ENCODE assay signal across 23 cellular contexts in the genomic region with DNA sequence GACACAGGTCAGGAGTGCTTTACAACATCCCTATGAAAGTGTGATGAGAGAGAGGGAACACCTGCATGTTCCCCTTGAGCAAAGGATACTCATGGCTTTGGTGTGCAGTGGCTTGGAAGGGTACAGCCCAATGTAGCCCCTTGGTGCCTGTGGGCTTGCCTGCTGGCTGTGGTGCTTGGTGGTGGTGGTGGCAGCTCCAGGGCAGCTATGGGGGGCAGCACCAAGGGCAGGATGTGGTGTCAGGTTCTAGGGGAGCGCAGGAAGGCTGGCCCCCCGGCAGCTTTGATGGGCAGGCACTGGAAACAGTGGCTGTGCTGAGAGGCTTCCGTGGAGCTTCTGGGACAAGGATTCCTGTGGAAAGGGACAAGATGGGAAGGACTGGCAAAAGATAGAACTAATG.
"Had no signal": no experiment of that assay in that cellular context is flagged by ENCODE, and none has a peak within 500 bp of the region (broad histone marks: within the 10 kb centered on the region; RNA-seq: fewer than 3 reads in every experiment).

No MANE protein-coding gene starts in this region.

- H3K4me2 ChIP-seq: hepatocyte had no signal

- H3K4me3 Mint-ChIP-seq: naive B cell; nephron; stimulated activated naive B cell treated with anti-CD40 and anti-IgM and Interleukin-4, amounts not matched to agents 10 μg/mL and 1 μg/mL and 100 μg/mL, for 72 hours had no signal

- H3K9me3 ChIP-seq: neutrophil, thyroid gland had no signal

- H3K36me3 ChIP-seq: neutrophil, spleen, suprapubic skin, thyroid gland, upper lobe of left lung had no signal

- H3K36me3 Mint-ChIP-seq: stimulated activated naive B cell treated with anti-CD40 and anti-IgM and Interleukin-4, amounts not matched to agents 10 μg/mL and 1 μg/mL and 100 μg/mL, for 72 hours had no signal

- H3K4me1 Mint-ChIP-seq: naive B cell; nephron; stimulated activated naive B cell treated with anti-CD40 and anti-IgM and Interleukin-4, amounts not matched to agents 10 μg/mL and 1 μg/mL and 100 μg/mL, for 72 hours had no signal

- H3K4me3 ChIP-seq: hepatocyte, lung, spleen, suprapubic skin, thyroid gland, upper lobe of left lung had no signal

- H3K27ac ChIP-seq: hepatocyte, neutrophil, spleen, suprapubic skin, thyroid gland, upper lobe of left lung had no signal

- H3K79me2 ChIP-seq: hepatocyte had no signal

- H2AFZ ChIP-seq: hepatocyte had no signal

- DNase-seq: cerebellar nuclear complex; dermis blood vessel endothelial cell; effector CD4-positive, alpha-beta T cell; foreskin melanocyte; head of caudate nucleus; left colon; left ventricle myocardium superior; mesenchymal stem cell; midbrain; naive B cell; posterior cingulate gyrus; spleen; stimulated activated CD4-positive, alpha-beta T cell treated with anti-CD3 and anti-CD28 coated beads, Interleukin-15, amount 100 ng/mL, for 24 hours; stimulated activated CD4-positive, alpha-beta T cell treated with anti-CD3 and anti-CD28 coated beads, Interleukin-1b, Interleukin-23, amount 100 ng/mL, for 48 hours; stimulated activated CD4-positive, alpha-beta T cell treated with anti-CD3 and anti-CD28 coated beads, Interleukin-4, amount 100 ng/mL, for 24 hours; stimulated activated naive B cell treated with anti-CD40 and anti-IgM and Interleukin-4, amounts not matched to agents 10 μg/mL and 1 μg/mL and 100 μg/mL, for 72 hours; thyroid gland had no signal

- H3K27me3 ChIP-seq: hepatocyte, neutrophil, spleen, suprapubic skin, thyroid gland, upper lobe of left lung had no signal

- H3K4me1 ChIP-seq: suprapubic skin, upper lobe of left lung had no signal

- H3K27ac Mint-ChIP-seq: naive B cell; stimulated activated naive B cell treated with anti-CD40 and anti-IgM and Interleukin-4, amounts not matched to agents 10 μg/mL and 1 μg/mL and 100 μg/mL, for 72 hours had no signal
